In the genomic region with DNA sequence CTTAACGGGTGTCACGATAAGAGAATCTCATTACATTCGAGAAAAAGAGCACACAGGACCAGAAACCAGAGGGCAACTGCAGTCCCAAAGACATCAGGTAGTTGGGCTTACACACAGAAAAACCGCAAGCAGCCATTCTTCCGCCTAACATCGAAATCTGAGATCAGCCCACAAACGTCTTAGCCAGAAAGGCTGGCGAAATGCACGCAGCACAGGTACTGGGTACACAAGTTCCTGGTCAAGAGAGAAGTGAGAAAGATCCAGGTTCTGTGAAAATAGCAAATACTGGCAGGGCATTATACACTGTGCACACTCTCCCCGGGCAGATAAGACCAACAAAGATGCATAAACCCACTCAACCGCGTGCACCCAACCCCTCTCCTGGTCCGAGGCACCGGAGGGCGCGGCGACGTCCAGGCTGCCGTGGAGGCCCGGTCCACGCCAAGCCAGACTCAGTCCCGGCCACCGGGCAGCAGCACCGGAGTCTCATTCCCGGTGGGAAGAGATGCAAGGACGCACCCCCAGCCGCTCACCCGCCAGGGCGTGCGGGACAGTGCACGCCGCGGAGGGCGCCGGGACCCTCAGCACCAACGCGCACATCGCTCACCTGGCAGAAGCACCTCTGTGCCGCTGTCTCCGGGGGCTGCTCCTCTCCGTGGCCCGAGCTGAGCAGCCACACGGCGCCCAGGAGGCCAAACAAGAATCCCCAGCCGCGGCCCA, we compare ENCODE assay signal across 8 cellular contexts. TPM values are rescaled to one million over a fixed set of nuclear protein-coding genes. Genes with fewer than 3 reads are reported as not detected.
DNase-seq lines count a peak whose midpoint lies in the region; ATAC-seq, FAIRE-seq and TF ChIP-seq lines count a peak whose summit lies in the region.

No MANE protein-coding gene starts in this region.

- no peak for TF ChIP-seq EP300 in gastroesophageal sphincter (IDR thresholded peaks at IDR 0.05)
- TF ChIP-seq EP300 in transverse colon (IDR thresholded peaks at IDR 0.05; ENCODE audit: low read depth) = no peak

- DNase-seq in Calu3 = peak; percentile 38
- DNase-seq in RCC 7860 (ENCODE audit: low spot score) = peak; percentile 31
- DNase-seq in osteoblast (ENCODE audit: insufficient read length, low spot score, missing footprints) = peak; percentile 75
- DNase-seq in transverse colon = peak; percentile 64

- TF ChIP-seq POLR2A in gastroesophageal sphincter (IDR thresholded peaks at IDR 0.05) = no peak
- no peak for TF ChIP-seq POLR2A in transverse colon (IDR thresholded peaks at IDR 0.05)

- H3K9me3 Mint-ChIP-seq in Calu3 (ENCODE audit: low read depth, unreplicated experiment) = no peaks in the 10 kb centered on the region
- H3K9me3 Mint-ChIP-seq in activated T-helper 17 cell treated with anti-CD3 and anti-CD28 coated beads, Interleukin-2, amount 50 U/mL, for 72 hours = no peaks in the 10 kb centered on the region

- in situ Hi-C loops in transverse colon (cut with MboI; ENCODE audit: low pct_ligation_motif_present in 1 of 4, low pct_unique_long_range_greater_than_20kb in 1 of 4, low sequenced_read_pairs in 3 of 4) = no loop called here

- H2AFZ ChIP-seq in osteoblast (ENCODE audit: low read length) = peak overlapping the region; percentile 93

- H3K9me3 ChIP-seq in gastroesophageal sphincter (no peaks in the 10 kb centered on the region), osteoblast (ENCODE audit: low read depth, low read length) (no peaks in the 10 kb centered on the region), transverse colon (no peaks in the 10 kb centered on the region)

- peaks cover 44% of the 10 kb centered on the region for H3K4me1 Mint-ChIP-seq in Calu3 (ENCODE audit: low read depth, unreplicated experiment)
- peaks cover 18% of the 10 kb centered on the region for H3K4me1 Mint-ChIP-seq in activated T-helper 17 cell treated with anti-CD3 and anti-CD28 coated beads, Interleukin-2, amount 50 U/mL, for 72 hours

- H3K27ac ChIP-seq in gastroesophageal sphincter (peak overlapping the region; percentile 80 to 97 (median 93)), osteoblast (ENCODE audit: low read depth, low read length) (peak overlapping the region; percentile 83), transverse colon (peak overlapping the region; percentile 92 to 98 (median 94))

- peak overlapping the region; percentile 99 for H3K4me2 ChIP-seq in osteoblast (ENCODE audit: insufficient read depth, low read length)

- H4K20me1 ChIP-seq in osteoblast (ENCODE audit: insufficient read depth, low read length) = peaks cover 8% of the 10 kb centered on the region

- intact Hi-C loops in Calu3 (cut with micrococcal nuclease; ENCODE audit: unreplicated experiment) = loop anchor here (5.0 kb wide), 1 partner anchor 43 kb away; no protein-coding TSS in a partner anchor
- intact Hi-C loops in transverse colon (cut with DNase I; ENCODE audit: low total_unique reads) = no loop called here

- H3K4me3 ChIP-seq in gastroesophageal sphincter (peak overlapping the region; percentile 72 to 79), osteoblast (ENCODE audit: insufficient read depth, low read length) (peak overlapping the region; percentile 98), transverse colon (peak overlapping the region; percentile 51 to 81 (median 64))

- BruUV-seq in Calu3 (replicated peaks; lab: Mats Ljungman, UMichigan) = no TSS peak

- peak overlapping the region; percentile 90 for H3K4me3 Mint-ChIP-seq in Calu3 (ENCODE audit: low read depth, unreplicated experiment)
- peak overlapping the region; percentile 88 for H3K4me3 Mint-ChIP-seq in activated T-helper 17 cell treated with anti-CD3 and anti-CD28 coated beads, Interleukin-2, amount 50 U/mL, for 72 hours

- CTCF ChIA-PET in Calu3 (lab: Charles Lee) = interaction anchor here (0.7 to 1.2 kb wide), 2 partner anchors 35 to 39 kb away, joined by 3 to 4 read pairs; a partner anchor contains a TSS

- ATAC-seq in GM19455 (IDR thresholded peaks at IDR 0.05; ENCODE audit: unreplicated experiment) = peak; percentile 59
- ATAC-seq in HG03558 (IDR thresholded peaks at IDR 0.05; ENCODE audit: extremely low read depth, unreplicated experiment) = peak; percentile 32
- ATAC-seq in activated T-helper 17 cell treated with anti-CD3 and anti-CD28 coated beads, Interleukin-2, amount 50 U/mL, for 72 hours (replicated peaks) = peak; percentile 61
- ATAC-seq in gastroesophageal sphincter = peak; percentile 20

- peaks cover 0 to 48% (median 3%) of the 10 kb centered on the region in 3 donors for H3K4me1 ChIP-seq in gastroesophageal sphincter
- H3K4me1 ChIP-seq in osteoblast (ENCODE audit: insufficient read depth, low read length) = peaks cover 8% of the 10 kb centered on the region
- H3K4me1 ChIP-seq in transverse colon = peaks cover 6 to 57% (median 14%) of the 10 kb centered on the region in 4 donors

- WGBS in gastroesophageal sphincter (ENCODE audit: low coverage in 1 of 2), 2 donors = 0 to 3% methylated on average over 8 to 10 of the region's 46 CpGs
- WGBS in transverse colon (ENCODE audit: low coverage in 1 of 2), 2 donors = 2 to 4% methylated on average over 12 to 44 of the region's 46 CpGs

- no peaks in the 10 kb centered on the region for H3K27me3 Mint-ChIP-seq in Calu3 (ENCODE audit: unreplicated experiment)
- no peaks in the 10 kb centered on the region for H3K27me3 Mint-ChIP-seq in activated T-helper 17 cell treated with anti-CD3 and anti-CD28 coated beads, Interleukin-2, amount 50 U/mL, for 72 hours

- FAIRE-seq in RCC 7860 (lab: Jason Lieb, UNC) = no peak

- H3K27me3 ChIP-seq in gastroesophageal sphincter (no peaks in the 10 kb centered on the region), osteoblast (ENCODE audit: insufficient read depth, low read length) (no peaks in the 10 kb centered on the region), transverse colon (no peaks in the 10 kb centered on the region)

- no peak for TF ChIP-seq CTCF in Calu3 (IDR thresholded peaks at IDR 0.05; ENCODE audit: unreplicated experiment)
- TF ChIP-seq CTCF in gastroesophageal sphincter (IDR thresholded peaks at IDR 0.05) = no peak
- no peak for TF ChIP-seq CTCF in osteoblast (IDR thresholded peaks at IDR 0.05; ENCODE audit: extremely low read depth, low read depth, low read length)
- TF ChIP-seq CTCF in transverse colon (IDR thresholded peaks at IDR 0.05) = peak in 1 of 5 experiments; percentile 21

- H3K36me3 Mint-ChIP-seq in Calu3 (ENCODE audit: insufficient read depth, unreplicated experiment) = peaks cover 32% of the 10 kb centered on the region
- peaks cover 51% of the 10 kb centered on the region for H3K36me3 Mint-ChIP-seq in activated T-helper 17 cell treated with anti-CD3 and anti-CD28 coated beads, Interleukin-2, amount 50 U/mL, for 72 hours (ENCODE audit: low read depth)

- peaks cover 54% of the 10 kb centered on the region for H3K79me2 ChIP-seq in osteoblast (ENCODE audit: insufficient read depth, low read length)

- H3K27ac Mint-ChIP-seq in Calu3 (ENCODE audit: unreplicated experiment) = peak overlapping the region; percentile 86
- H3K27ac Mint-ChIP-seq in activated T-helper 17 cell treated with anti-CD3 and anti-CD28 coated beads, Interleukin-2, amount 50 U/mL, for 72 hours = peak overlapping the region; percentile 93

- H3K36me3 ChIP-seq in gastroesophageal sphincter = no peaks in the 10 kb centered on the region
- H3K36me3 ChIP-seq in osteoblast (ENCODE audit: insufficient read depth, low read length) = no peaks in the 10 kb centered on the region
- H3K36me3 ChIP-seq in transverse colon = no peaks in the 10 kb centered on the region

RNA-seq across cellular contexts. Expression of a gene that starts 0.4 kb away (rescaled TPM):
- total RNA-seq in Calu3 (2022) (117 and 129 TPM in 2 replicates), gastroesophageal sphincter (10 to 100 TPM; 41.9 to 55.1 (median 45.3) TPM), osteoblast (55.1 and 56.8 TPM in 2 replicates), transverse colon (10 to 100 TPM; 21.9 to 46.0 (median 35.6) TPM)
- 100 to 1,000 TPM; 220 to 329 TPM for total RNA-seq in activated T-helper 17 cell treated with anti-CD3 and anti-CD28 coated beads, Interleukin-2, amount 50 U/mL, for 72 hours

RNA-seq across cellular contexts. Expression of a gene that starts 12.1 kb away (rescaled TPM):
- 104 TPM in 2 replicates for total RNA-seq in Calu3 (2022)
- 100 to 1,000 TPM in 1 of 2 donors, 10 to 100 TPM in 1; 90.0 to 122 TPM for total RNA-seq in activated T-helper 17 cell treated with anti-CD3 and anti-CD28 coated beads, Interleukin-2, amount 50 U/mL, for 72 hours
- total RNA-seq in gastroesophageal sphincter = 100 to 1,000 TPM in 1 of 4 donors, 10 to 100 TPM in 3; 63.1 to 103 (median 74.1) TPM
- total RNA-seq in osteoblast = 78.5 and 85.2 TPM in 2 replicates
- total RNA-seq in transverse colon = 10 to 100 TPM in 3 of 4 donors, 1 to 10 TPM in 1; 6.8 to 87.8 (median 47.8) TPM

RNA-seq across cellular contexts. Expression of a gene that starts 35.0 kb away (rescaled TPM):
- total RNA-seq in Calu3 (2022) (13.1 and 13.6 TPM in 2 replicates), gastroesophageal sphincter (10 to 100 TPM; 19.3 to 26.1 (median 22.5) TPM), osteoblast (29.7 and 29.8 TPM in 2 replicates), transverse colon (10 to 100 TPM in 2 of 4 donors, 1 to 10 TPM in 2; 6.0 to 14.4 (median 9.1) TPM)
- total RNA-seq in activated T-helper 17 cell treated with anti-CD3 and anti-CD28 coated beads, Interleukin-2, amount 50 U/mL, for 72 hours = 10 to 100 TPM; 13.4 to 14.0 TPM

Comparison
In these comparisons a context has a peak if more than half of its experiments do, and no peak if none do; other contexts are left out.
1. Peak in every context shown above with its lines: DNase-seq, ATAC-seq, H3K4me3 ChIP-seq and H3K27ac ChIP-seq.